In genomic region chr12:96035283-96036236, GRCh38 we compare ENCODE assay signal across 8 cellular contexts. TPM values are rescaled to one million over a fixed set of nuclear protein-coding genes. Genes with fewer than 3 reads are reported as not detected.
DNase-seq lines count a peak whose midpoint lies in the region; ATAC-seq and TF ChIP-seq lines count a peak whose summit lies in the region.

Gene LTA4H (minus strand): TSS chr12:96035587. CDS start chr12:96035519, 68 bp downstream.

- intact Hi-C loops in PC-3 (cut with micrococcal nuclease), result loop anchor here (1.0 kb wide), 1 partner anchor 12 kb away; no protein-coding TSS in a partner anchor

- H3K4me3 ChIP-seq in Jurkat, Clone E6-1 (ENCODE audit: low read length), result peak within 1 kb of the TSS; percentile 93
- H3K4me3 ChIP-seq in PC-3 (ENCODE audit: low read length) (peak within 1 kb of the TSS; percentile 91), esophagus (ENCODE audit: low read depth in 1 of 2, low read length in 2 of 2) (peak within 1 kb of the TSS; percentile 84 to 88), mucosa of rectum (ENCODE audit: low read length in 2 of 2) (peak within 1 kb of the TSS; percentile 92 to 97)

- no peaks in the 10 kb centered on the region for H3K36me3 ChIP-seq in PC-3 (ENCODE audit: low read depth, low read length)
- no peaks in the 10 kb centered on the region for H3K36me3 ChIP-seq in esophagus (ENCODE audit: control insufficient read depth in 2 of 2, insufficient read depth in 2 of 2, low read length in 1 of 2)
- no peaks in the 10 kb centered on the region for H3K36me3 ChIP-seq in mucosa of rectum (ENCODE audit: control insufficient read depth in 2 of 2, insufficient read depth in 2 of 2, low read length in 2 of 2)

- H3K27me3 ChIP-seq in PC-3 (ENCODE audit: low read length) (no peaks in the 10 kb centered on the region), esophagus (ENCODE audit: control insufficient read depth in 1 of 2, insufficient read depth in 2 of 2, low read length in 2 of 2) (no peaks in the 10 kb centered on the region), mucosa of rectum (ENCODE audit: control insufficient read depth in 2 of 2, insufficient read depth in 2 of 2, low read length in 2 of 2) (no peaks in the 10 kb centered on the region)

- no peaks in the 10 kb centered on the region for H3K9me2 ChIP-seq in PC-3 (replicated peaks; ENCODE audit: low read length)

- H3K4me1 ChIP-seq in PC-3 (ENCODE audit: insufficient read depth, low read length), result peaks cover 27% of the 10 kb centered on the region
- H3K4me1 ChIP-seq in esophagus (ENCODE audit: control insufficient read depth in 2 of 2, insufficient read depth in 2 of 2, low read length in 1 of 2), result no peaks in the 10 kb centered on the region
- peaks cover 11 to 12% of the 10 kb centered on the region in 2 donors for H3K4me1 ChIP-seq in mucosa of rectum (ENCODE audit: control insufficient read depth in 2 of 2, insufficient read depth in 2 of 2, low read length in 2 of 2)

- H3K27ac ChIP-seq in PC-3 (ENCODE audit: low read length), result 0 out of 2 replicates have a peak within 1 kb of the TSS, but pooled peaks have one; percentile 15
- H3K27ac ChIP-seq in esophagus (ENCODE audit: low read depth in 2 of 2, low read length in 1 of 2), result peak within 1 kb of the TSS; percentile 76 to 91
- peak within 1 kb of the TSS; percentile 68 to 87 for H3K27ac ChIP-seq in mucosa of rectum (ENCODE audit: low read depth in 2 of 2, low read length in 2 of 2)

- H3K9me3 ChIP-seq in PC-3 (ENCODE audit: low read length) (no peaks in the 10 kb centered on the region), esophagus (ENCODE audit: control insufficient read depth in 2 of 2, insufficient read depth in 1 of 2, low read depth in 1 of 2, low read length in 1 of 2) (no peaks in the 10 kb centered on the region), mucosa of rectum (ENCODE audit: control insufficient read depth in 2 of 2, low read length in 2 of 2) (no peaks in the 10 kb centered on the region)

- no peaks in the 10 kb centered on the region for H4K20me1 ChIP-seq in PC-3 (ENCODE audit: low read length)

- H3K79me2 ChIP-seq in PC-3 (ENCODE audit: low read length), result peaks cover 39% of the 10 kb centered on the region

- POLR2A ChIA-PET in PC-3 (lab: Charles Lee; ENCODE audit: unreplicated experiment), result interaction anchor here (0.5 kb wide), 1 partner anchor 160 kb away, joined by 4 read pairs; no protein-coding TSS in a partner anchor

- TF ChIP-seq CTCF in PC-3 (conservative IDR thresholded peaks at IDR 0.05; ENCODE audit: low read depth, low read length), result no peak

- DNase-seq in DMS53 (lab: John Stamatoyannopoulos, UW) (peak; percentile 100), PC-3 (peak; percentile 99), activated T-cell treated with anti-CD3 and anti-CD28 coated beads for 48 hours (ENCODE audit: low read depth) (peak; percentile 86)
- peak; percentile 99 for DNase-seq in Jurkat, Clone E6-1 (ENCODE audit: low read depth, low spot score)
- peak; percentile 95 for DNase-seq in stimulated activated CD8-positive, alpha-beta memory T cell treated with anti-CD3 and anti-CD28 coated beads, Interleukin-4, amount 100 ng/mL, for 48 hours

- peak within 1 kb of the TSS; percentile 65 for H3K9ac ChIP-seq in PC-3 (ENCODE audit: low read length)
- H3K9ac ChIP-seq in mucosa of rectum (ENCODE audit: low read depth in 1 of 2, low read length in 2 of 2), result peak within 1 kb of the TSS; percentile 75 to 87

- peak within 1 kb of the TSS; percentile 89 for H2AFZ ChIP-seq in PC-3 (ENCODE audit: low read length)

- H3F3A ChIP-seq in PC-3 (ENCODE audit: low read length, unreplicated experiment), result no peaks in the 10 kb centered on the region

- whole genome bisulfite sequencing in esophagus, 2 donors, result 0% methylated on average over 55 of the region's 55 CpGs

- no TSS peak for BruUV-seq in PC-3 (replicated peaks; lab: Mats Ljungman, UMichigan)

- ATAC-seq in GM21717 (IDR thresholded peaks at IDR 0.05; ENCODE audit: unreplicated experiment), result peak; percentile 89
- peak; percentile 89 for ATAC-seq in PC-3

- peak within 1 kb of the TSS; percentile 85 for H3K4me2 ChIP-seq in PC-3 (ENCODE audit: low read length)

- CTCF ChIA-PET in PC-3 (lab: Charles Lee), result interaction anchor here (0.6 kb wide), 1 partner anchor 21 kb away, joined by 6 read pairs; no protein-coding TSS in a partner anchor

RNA-seq across cellular contexts. Expression of gene LTA4H, which starts in this region (rescaled TPM):
- 111 TPM for polyA plus RNA-seq in Jurkat, Clone E6-1 (2012; ENCODE audit: insufficient read depth, insufficient read length)
- 53.5 and 58.4 TPM in 2 replicates for total RNA-seq in PC-3 (2014; rRNA removed)
- 10 to 100 TPM; 48.9 to 93.2 TPM for polyA plus RNA-seq in esophagus

Comparison
In these comparisons a context has a peak if more than half of its experiments do, and no peak if none do; other contexts are left out.
1. Peak in every context shown above with its lines: DNase-seq, ATAC-seq, H3K4me3 ChIP-seq and H3K27ac ChIP-seq.
2. H3K27ac ChIP-seq: peak in every context shown above with its lines; median percentile 84 in esophagus; 78 in mucosa of rectum; 15 in PC-3.